18 cellular contexts compared by ENCODE assay signal in genomic region chr3:174270841-174271240, GRCh38.
DNase-seq lines count a peak whose midpoint lies in the region; ATAC-seq and TF ChIP-seq lines count a peak whose summit lies in the region.
"Had no signal": no experiment of that assay in that cellular context is flagged by ENCODE, and none has a peak within 500 bp of the region (broad histone marks: within the 10 kb centered on the region; RNA-seq: fewer than 3 reads in every experiment).

No MANE protein-coding gene starts in this region.

- TF ChIP-seq CTCF in AG04450 (IDR thresholded peaks at IDR 0.05; ENCODE audit: low read depth, low read length): no peak
- no peak for TF ChIP-seq CTCF in HFF-Myc (IDR thresholded peaks at IDR 0.05; ENCODE audit: low read depth, low read length, missing control alignments)
- no peak for TF ChIP-seq CTCF in uterus (IDR thresholded peaks at IDR 0.05)

- intact Hi-C loops in uterus (cut with DNase I; ENCODE audit: low total_unique reads): no loop called here

- no peak for ATAC-seq in GM21367 (IDR thresholded peaks at IDR 0.05; ENCODE audit: unreplicated experiment)
- ATAC-seq in HG02642 (IDR thresholded peaks at IDR 0.05; ENCODE audit: poor library complexity, unreplicated experiment): no peak
- ATAC-seq: stimulated activated naive CD8-positive, alpha-beta T cell treated with anti-CD3 and anti-CD28 coated beads, Interleukin-15, amount 100 ng/mL, for 72 hours had no signal

- no peak overlapping the region for H3K4me3 ChIP-seq in AG04450 (ENCODE audit: low read depth, low read length)
- H3K4me3 ChIP-seq in HFF-Myc (replicated peaks; ENCODE audit: low read depth, low read length): no peak overlapping the region
- H3K4me3 ChIP-seq in uterus: no peak overlapping the region
- H3K4me3 ChIP-seq: colonic mucosa had no signal

- no peaks in the 10 kb centered on the region for H3K4me1 ChIP-seq in uterus
- H3K4me1 ChIP-seq: colonic mucosa had no signal

- POLR2A ChIA-PET in AG04450 (lab: Yijun Ruan, JAX): interaction anchor here (0.7 kb wide), 1 partner anchor 12 kb away, joined by 3 read pairs; no protein-coding TSS in a partner anchor

- no peaks in the 10 kb centered on the region for H3K9me3 ChIP-seq in AG04450 (ENCODE audit: control insufficient read depth, insufficient read depth, low read length)
- no peaks in the 10 kb centered on the region for H3K9me3 ChIP-seq in uterus
- H3K9me3 ChIP-seq: colonic mucosa had no signal

- no peak for TF ChIP-seq POLR2A in uterus (IDR thresholded peaks at IDR 0.05)

- DNase-seq in AG04450 (ENCODE audit: low read depth, low spot score): peak; percentile 37
- peak; percentile 11 for DNase-seq in HFF-Myc (ENCODE audit: extremely low read depth, low read depth)
- DNase-seq in T47D (ENCODE audit: low read depth in 1 of 2, low spot score in 1 of 2): peak; percentile 43 to 56
- peak; percentile 49 for DNase-seq in hepatic stellate cell (ENCODE audit: low spot score)
- no peak for DNase-seq in NCI-H524 (lab: John Stamatoyannopoulos, UW)
- DNase-seq in uterus: no peak
- DNase-seq: activated CD4-positive, alpha-beta T cell treated with anti-CD3 and anti-CD28 coated beads, Interleukin-2, amount 10 ng/mL, durations not matched to agents 24 days and 14 days; activated naive CD8-positive, alpha-beta T cell treated with anti-CD3 and anti-CD28 coated beads, Interleukin-2, amount 10 ng/mL, durations not matched to agents 7 days and 5 days; activated T-cell treated with anti-CD3 and anti-CD28 coated beads, Interleukin-2, amount 50 U/mL, for 1 hour; colonic mucosa; DMS79; NCI-H2029 treated with DMSO at 0.1 percent for 48 hours; nucleus accumbens; SHP77 treated with DMSO at 0.1 percent for 48 hours; stimulated activated naive CD8-positive, alpha-beta T cell treated with anti-CD3 and anti-CD28 coated beads, Interleukin-15, amount 100 ng/mL, for 72 hours; T-helper 9 cell had no signal

- in situ Hi-C loops in T47D (cut with HindIII; ENCODE audit: low pct_unique_long_range_greater_than_20kb, low sequenced_read_pairs): no loop called here

- no peak overlapping the region for H3K27ac ChIP-seq in AG04450 (ENCODE audit: low read depth, low read length)
- H3K27ac ChIP-seq in uterus: no peak overlapping the region
- H3K27ac ChIP-seq: colonic mucosa had no signal

- H3K27me3 ChIP-seq in AG04450 (ENCODE audit: control insufficient read depth, insufficient read depth, low read length) (no peaks in the 10 kb centered on the region), uterus (no peaks in the 10 kb centered on the region)
- H3K27me3 ChIP-seq: colonic mucosa had no signal

- H3K36me3 ChIP-seq in uterus: no peaks in the 10 kb centered on the region
- H3K36me3 ChIP-seq: colonic mucosa had no signal

- CTCF ChIA-PET in AG04450 (lab: Charles Lee): no interaction called here

Comparison
In these comparisons a context has a peak if more than half of its experiments do, and no peak if none do; other contexts are left out.
1. DNase-seq: peak in AG04450 (single experiment), HFF-Myc (single experiment), T47D (2 of 2) and hepatic stellate cell (single experiment); none in NCI-H524 (0 of 2) and uterus (0 of 2).